In the genomic region with DNA sequence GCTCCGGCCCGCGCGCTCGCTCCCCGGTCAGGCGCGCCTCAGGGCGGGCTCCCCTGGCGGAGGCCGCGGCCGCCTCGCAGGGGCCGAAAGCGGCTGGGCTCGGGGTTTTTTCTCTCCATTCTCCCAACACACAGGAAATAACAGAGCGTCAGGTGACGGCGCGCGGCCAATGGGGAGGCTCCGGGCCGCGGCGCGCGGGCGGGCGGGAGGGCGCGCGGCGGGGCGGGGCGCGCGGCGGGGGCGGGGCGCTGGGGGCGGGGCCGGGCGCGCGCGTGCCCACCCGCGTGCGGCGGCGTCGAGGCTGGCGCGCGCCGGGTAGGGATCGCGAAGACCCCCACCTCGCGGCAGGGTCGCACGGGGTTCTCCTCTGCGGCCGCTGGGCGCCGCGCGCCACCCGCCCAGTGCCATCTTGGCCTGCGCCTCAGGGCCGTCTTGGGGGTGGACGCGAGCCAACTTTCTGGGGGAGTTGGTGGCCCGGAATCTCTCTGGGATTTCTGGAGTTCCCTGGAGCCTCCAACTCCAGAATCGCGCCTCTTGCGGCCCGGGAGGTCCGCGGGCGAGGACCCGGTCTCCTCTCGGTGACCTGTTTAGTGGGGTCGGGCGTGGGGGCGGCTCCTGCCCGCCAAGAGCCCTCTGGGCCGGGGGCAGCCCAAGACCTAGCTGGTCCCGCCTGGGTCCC, we compare ENCODE assay signal across 1 cellular context.
TF ChIP-seq lines count a peak whose summit lies in the region.

A gene (minus strand): TSS at position 142 of the 679 bp plus-strand sequence. CDS start 55,348 bp downstream, outside the sequence.

TF ChIP-seq in K562, 482 proteins besides CTCF, POLR2A, EP300 and RAD21 (continued from another document and continues in another):
- TF ChIP-seq, protein P1, sequence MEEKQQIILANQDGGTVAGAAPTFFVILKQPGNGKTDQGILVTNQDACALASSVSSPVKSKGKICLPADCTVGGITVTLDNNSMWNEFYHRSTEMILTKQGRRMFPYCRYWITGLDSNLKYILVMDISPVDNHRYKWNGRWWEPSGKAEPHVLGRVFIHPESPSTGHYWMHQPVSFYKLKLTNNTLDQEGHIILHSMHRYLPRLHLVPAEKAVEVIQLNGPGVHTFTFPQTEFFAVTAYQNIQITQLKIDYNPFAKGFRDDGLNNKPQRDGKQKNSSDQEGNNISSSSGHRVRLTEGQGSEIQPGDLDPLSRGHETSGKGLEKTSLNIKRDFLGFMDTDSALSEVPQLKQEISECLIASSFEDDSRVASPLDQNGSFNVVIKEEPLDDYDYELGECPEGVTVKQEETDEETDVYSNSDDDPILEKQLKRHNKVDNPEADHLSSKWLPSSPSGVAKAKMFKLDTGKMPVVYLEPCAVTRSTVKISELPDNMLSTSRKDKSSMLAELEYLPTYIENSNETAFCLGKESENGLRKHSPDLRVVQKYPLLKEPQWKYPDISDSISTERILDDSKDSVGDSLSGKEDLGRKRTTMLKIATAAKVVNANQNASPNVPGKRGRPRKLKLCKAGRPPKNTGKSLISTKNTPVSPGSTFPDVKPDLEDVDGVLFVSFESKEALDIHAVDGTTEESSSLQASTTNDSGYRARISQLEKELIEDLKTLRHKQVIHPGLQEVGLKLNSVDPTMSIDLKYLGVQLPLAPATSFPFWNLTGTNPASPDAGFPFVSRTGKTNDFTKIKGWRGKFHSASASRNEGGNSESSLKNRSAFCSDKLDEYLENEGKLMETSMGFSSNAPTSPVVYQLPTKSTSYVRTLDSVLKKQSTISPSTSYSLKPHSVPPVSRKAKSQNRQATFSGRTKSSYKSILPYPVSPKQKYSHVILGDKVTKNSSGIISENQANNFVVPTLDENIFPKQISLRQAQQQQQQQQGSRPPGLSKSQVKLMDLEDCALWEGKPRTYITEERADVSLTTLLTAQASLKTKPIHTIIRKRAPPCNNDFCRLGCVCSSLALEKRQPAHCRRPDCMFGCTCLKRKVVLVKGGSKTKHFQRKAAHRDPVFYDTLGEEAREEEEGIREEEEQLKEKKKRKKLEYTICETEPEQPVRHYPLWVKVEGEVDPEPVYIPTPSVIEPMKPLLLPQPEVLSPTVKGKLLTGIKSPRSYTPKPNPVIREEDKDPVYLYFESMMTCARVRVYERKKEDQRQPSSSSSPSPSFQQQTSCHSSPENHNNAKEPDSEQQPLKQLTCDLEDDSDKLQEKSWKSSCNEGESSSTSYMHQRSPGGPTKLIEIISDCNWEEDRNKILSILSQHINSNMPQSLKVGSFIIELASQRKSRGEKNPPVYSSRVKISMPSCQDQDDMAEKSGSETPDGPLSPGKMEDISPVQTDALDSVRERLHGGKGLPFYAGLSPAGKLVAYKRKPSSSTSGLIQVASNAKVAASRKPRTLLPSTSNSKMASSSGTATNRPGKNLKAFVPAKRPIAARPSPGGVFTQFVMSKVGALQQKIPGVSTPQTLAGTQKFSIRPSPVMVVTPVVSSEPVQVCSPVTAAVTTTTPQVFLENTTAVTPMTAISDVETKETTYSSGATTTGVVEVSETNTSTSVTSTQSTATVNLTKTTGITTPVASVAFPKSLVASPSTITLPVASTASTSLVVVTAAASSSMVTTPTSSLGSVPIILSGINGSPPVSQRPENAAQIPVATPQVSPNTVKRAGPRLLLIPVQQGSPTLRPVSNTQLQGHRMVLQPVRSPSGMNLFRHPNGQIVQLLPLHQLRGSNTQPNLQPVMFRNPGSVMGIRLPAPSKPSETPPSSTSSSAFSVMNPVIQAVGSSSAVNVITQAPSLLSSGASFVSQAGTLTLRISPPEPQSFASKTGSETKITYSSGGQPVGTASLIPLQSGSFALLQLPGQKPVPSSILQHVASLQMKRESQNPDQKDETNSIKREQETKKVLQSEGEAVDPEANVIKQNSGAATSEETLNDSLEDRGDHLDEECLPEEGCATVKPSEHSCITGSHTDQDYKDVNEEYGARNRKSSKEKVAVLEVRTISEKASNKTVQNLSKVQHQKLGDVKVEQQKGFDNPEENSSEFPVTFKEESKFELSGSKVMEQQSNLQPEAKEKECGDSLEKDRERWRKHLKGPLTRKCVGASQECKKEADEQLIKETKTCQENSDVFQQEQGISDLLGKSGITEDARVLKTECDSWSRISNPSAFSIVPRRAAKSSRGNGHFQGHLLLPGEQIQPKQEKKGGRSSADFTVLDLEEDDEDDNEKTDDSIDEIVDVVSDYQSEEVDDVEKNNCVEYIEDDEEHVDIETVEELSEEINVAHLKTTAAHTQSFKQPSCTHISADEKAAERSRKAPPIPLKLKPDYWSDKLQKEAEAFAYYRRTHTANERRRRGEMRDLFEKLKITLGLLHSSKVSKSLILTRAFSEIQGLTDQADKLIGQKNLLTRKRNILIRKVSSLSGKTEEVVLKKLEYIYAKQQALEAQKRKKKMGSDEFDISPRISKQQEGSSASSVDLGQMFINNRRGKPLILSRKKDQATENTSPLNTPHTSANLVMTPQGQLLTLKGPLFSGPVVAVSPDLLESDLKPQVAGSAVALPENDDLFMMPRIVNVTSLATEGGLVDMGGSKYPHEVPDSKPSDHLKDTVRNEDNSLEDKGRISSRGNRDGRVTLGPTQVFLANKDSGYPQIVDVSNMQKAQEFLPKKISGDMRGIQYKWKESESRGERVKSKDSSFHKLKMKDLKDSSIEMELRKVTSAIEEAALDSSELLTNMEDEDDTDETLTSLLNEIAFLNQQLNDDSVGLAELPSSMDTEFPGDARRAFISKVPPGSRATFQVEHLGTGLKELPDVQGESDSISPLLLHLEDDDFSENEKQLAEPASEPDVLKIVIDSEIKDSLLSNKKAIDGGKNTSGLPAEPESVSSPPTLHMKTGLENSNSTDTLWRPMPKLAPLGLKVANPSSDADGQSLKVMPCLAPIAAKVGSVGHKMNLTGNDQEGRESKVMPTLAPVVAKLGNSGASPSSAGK (IDR thresholded peaks at IDR 0.05): peak; percentile 69
- no peak for TF ChIP-seq ZNF239 (CRISPR knock-in tag; IDR thresholded peaks at IDR 0.05)
- TF ChIP-seq, protein P2, sequence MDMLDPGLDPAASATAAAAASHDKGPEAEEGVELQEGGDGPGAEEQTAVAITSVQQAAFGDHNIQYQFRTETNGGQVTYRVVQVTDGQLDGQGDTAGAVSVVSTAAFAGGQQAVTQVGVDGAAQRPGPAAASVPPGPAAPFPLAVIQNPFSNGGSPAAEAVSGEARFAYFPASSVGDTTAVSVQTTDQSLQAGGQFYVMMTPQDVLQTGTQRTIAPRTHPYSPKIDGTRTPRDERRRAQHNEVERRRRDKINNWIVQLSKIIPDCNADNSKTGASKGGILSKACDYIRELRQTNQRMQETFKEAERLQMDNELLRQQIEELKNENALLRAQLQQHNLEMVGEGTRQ (CRISPR knock-in tag; IDR thresholded peaks at IDR 0.05): peak; percentile 88
- 0 out of 2 replicates have a peak, but pooled peaks have one; percentile 20 for TF ChIP-seq ELF1 (tag; IDR thresholded peaks at IDR 0.05)
- TF ChIP-seq, protein P3, sequence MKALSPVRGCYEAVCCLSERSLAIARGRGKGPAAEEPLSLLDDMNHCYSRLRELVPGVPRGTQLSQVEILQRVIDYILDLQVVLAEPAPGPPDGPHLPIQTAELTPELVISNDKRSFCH (CRISPR knock-in tag; IDR thresholded peaks at IDR 0.05): no peak
- TF ChIP-seq, protein P3 (tag; IDR thresholded peaks at IDR 0.05): no peak
- peak; percentile 83 for TF ChIP-seq NFIC (IDR thresholded peaks at IDR 0.05)
- TF ChIP-seq, protein P4, sequence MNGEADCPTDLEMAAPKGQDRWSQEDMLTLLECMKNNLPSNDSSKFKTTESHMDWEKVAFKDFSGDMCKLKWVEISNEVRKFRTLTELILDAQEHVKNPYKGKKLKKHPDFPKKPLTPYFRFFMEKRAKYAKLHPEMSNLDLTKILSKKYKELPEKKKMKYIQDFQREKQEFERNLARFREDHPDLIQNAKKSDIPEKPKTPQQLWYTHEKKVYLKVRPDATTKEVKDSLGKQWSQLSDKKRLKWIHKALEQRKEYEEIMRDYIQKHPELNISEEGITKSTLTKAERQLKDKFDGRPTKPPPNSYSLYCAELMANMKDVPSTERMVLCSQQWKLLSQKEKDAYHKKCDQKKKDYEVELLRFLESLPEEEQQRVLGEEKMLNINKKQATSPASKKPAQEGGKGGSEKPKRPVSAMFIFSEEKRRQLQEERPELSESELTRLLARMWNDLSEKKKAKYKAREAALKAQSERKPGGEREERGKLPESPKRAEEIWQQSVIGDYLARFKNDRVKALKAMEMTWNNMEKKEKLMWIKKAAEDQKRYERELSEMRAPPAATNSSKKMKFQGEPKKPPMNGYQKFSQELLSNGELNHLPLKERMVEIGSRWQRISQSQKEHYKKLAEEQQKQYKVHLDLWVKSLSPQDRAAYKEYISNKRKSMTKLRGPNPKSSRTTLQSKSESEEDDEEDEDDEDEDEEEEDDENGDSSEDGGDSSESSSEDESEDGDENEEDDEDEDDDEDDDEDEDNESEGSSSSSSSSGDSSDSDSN (IDR thresholded peaks at IDR 0.05; ENCODE audit: borderline replicate concordance in 1 of 2, low read depth in 2 of 2, low read length in 2 of 2): 0 out of 4 replicates have a peak, but pooled peaks of 1 of the 2 experiments have one; percentile 59
- TF ChIP-seq, protein P5, sequence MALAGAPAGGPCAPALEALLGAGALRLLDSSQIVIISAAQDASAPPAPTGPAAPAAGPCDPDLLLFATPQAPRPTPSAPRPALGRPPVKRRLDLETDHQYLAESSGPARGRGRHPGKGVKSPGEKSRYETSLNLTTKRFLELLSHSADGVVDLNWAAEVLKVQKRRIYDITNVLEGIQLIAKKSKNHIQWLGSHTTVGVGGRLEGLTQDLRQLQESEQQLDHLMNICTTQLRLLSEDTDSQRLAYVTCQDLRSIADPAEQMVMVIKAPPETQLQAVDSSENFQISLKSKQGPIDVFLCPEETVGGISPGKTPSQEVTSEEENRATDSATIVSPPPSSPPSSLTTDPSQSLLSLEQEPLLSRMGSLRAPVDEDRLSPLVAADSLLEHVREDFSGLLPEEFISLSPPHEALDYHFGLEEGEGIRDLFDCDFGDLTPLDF (CRISPR knock-in tag; IDR thresholded peaks at IDR 0.05): no peak
- TF ChIP-seq CXXC5 (CRISPR knock-in tag; IDR thresholded peaks at IDR 0.05): peak; percentile 57; the same call in 1 of the 2 replicates
- TF ChIP-seq ZBTB7A (IDR thresholded peaks at IDR 0.05; ENCODE audit: borderline replicate concordance, control insufficient read depth, low read depth, low read length): peak; percentile 64; the same call in 1 of the 2 replicates
- TF ChIP-seq L3MBTL2 (IDR thresholded peaks at IDR 0.05): peak; percentile 92
- TF ChIP-seq ESRRB (CRISPR knock-in tag; IDR thresholded peaks at IDR 0.05; ENCODE audit: borderline replicate concordance): no peak
- TF ChIP-seq ZBTB8A (IDR thresholded peaks at IDR 0.05; ENCODE audit: partially characterized antibody): no peak
- TF ChIP-seq CHD2 (IDR thresholded peaks at IDR 0.05; ENCODE audit: low read depth, low read length): no peak
- no peak for TF ChIP-seq FOSL1 (tag; conservative IDR thresholded peaks at IDR 0.05)
- TF ChIP-seq YY1 (IDR thresholded peaks at IDR 0.05; ENCODE audit: borderline replicate concordance in 1 of 3, control insufficient read depth in 1 of 3, extremely low read depth in 1 of 3, insufficient read depth in 3 of 3, insufficient read length in 1 of 3, insufficient replicate concordance in 2 of 3, low read depth in 1 of 3, low read length in 2 of 3): peak in 2 of 3 experiments; percentile 16 to 22
- TF ChIP-seq ZNF354B (CRISPR knock-in tag; IDR thresholded peaks at IDR 0.05): no peak
- TF ChIP-seq POLR2G (IDR thresholded peaks at IDR 0.05; ENCODE audit: low read depth, low read length): peak; percentile 53
- TF ChIP-seq, protein P6, sequence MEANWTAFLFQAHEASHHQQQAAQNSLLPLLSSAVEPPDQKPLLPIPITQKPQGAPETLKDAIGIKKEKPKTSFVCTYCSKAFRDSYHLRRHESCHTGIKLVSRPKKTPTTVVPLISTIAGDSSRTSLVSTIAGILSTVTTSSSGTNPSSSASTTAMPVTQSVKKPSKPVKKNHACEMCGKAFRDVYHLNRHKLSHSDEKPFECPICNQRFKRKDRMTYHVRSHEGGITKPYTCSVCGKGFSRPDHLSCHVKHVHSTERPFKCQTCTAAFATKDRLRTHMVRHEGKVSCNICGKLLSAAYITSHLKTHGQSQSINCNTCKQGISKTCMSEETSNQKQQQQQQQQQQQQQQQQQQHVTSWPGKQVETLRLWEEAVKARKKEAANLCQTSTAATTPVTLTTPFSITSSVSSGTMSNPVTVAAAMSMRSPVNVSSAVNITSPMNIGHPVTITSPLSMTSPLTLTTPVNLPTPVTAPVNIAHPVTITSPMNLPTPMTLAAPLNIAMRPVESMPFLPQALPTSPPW (CRISPR knock-in tag; IDR thresholded peaks at IDR 0.05): peak; percentile 62; the same call in 1 of the 2 replicates
- no peak for TF ChIP-seq ERF (CRISPR knock-in tag; IDR thresholded peaks at IDR 0.05)
- TF ChIP-seq RB1 (IDR thresholded peaks at IDR 0.05; ENCODE audit: low read depth): peak; percentile 30; the same call in 1 of the 2 replicates
- no peak for TF ChIP-seq PRPF4 (IDR thresholded peaks at IDR 0.05; ENCODE audit: insufficient read depth, low read depth, low read length, poor library complexity, severe bottlenecking)
- peak; percentile 42; the same call in 1 of the 2 replicates for TF ChIP-seq MYC (IDR thresholded peaks at IDR 0.05; ENCODE audit: low read depth, low read length)
- no peak for TF ChIP-seq MYC (CRISPR knock-in tag; IDR thresholded peaks at IDR 0.05; ENCODE audit: borderline replicate concordance, low read depth)
- TF ChIP-seq, protein P7, sequence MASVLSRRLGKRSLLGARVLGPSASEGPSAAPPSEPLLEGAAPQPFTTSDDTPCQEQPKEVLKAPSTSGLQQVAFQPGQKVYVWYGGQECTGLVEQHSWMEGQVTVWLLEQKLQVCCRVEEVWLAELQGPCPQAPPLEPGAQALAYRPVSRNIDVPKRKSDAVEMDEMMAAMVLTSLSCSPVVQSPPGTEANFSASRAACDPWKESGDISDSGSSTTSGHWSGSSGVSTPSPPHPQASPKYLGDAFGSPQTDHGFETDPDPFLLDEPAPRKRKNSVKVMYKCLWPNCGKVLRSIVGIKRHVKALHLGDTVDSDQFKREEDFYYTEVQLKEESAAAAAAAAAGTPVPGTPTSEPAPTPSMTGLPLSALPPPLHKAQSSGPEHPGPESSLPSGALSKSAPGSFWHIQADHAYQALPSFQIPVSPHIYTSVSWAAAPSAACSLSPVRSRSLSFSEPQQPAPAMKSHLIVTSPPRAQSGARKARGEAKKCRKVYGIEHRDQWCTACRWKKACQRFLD (CRISPR knock-in tag; IDR thresholded peaks at IDR 0.05): 0 out of 2 replicates have a peak, but pooled peaks have one; percentile 38
- peak; percentile 50; the same call in 1 of the 2 replicates for TF ChIP-seq PHF8 (IDR thresholded peaks at IDR 0.05; ENCODE audit: borderline replicate concordance, low read length)
- TF ChIP-seq RBM25 (IDR thresholded peaks at IDR 0.05; ENCODE audit: low read depth, low read length, severe bottlenecking): peak; percentile 21
- peak; percentile 44 for TF ChIP-seq KDM5B (IDR thresholded peaks at IDR 0.05; ENCODE audit: insufficient replicate concordance, low read depth, low read length)
- TF ChIP-seq, protein P8, sequence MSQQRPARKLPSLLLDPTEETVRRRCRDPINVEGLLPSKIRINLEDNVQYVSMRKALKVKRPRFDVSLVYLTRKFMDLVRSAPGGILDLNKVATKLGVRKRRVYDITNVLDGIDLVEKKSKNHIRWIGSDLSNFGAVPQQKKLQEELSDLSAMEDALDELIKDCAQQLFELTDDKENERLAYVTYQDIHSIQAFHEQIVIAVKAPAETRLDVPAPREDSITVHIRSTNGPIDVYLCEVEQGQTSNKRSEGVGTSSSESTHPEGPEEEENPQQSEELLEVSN (IDR thresholded peaks at IDR 0.05; ENCODE audit: borderline replicate concordance in 1 of 2, extremely low read depth in 1 of 2, insufficient read depth in 1 of 2, insufficient read length in 1 of 2, low read depth in 1 of 2, low read length in 1 of 2, poor library complexity in 1 of 2, severe bottlenecking in 1 of 2): peak; percentile 77 to 94
- peak; percentile 40; the same call in 1 of the 2 replicates for TF ChIP-seq EGR1 (conservative IDR thresholded peaks at IDR 0.05)
